Comparison of ENCODE assay signal across 25 cellular contexts in the genomic region with DNA sequence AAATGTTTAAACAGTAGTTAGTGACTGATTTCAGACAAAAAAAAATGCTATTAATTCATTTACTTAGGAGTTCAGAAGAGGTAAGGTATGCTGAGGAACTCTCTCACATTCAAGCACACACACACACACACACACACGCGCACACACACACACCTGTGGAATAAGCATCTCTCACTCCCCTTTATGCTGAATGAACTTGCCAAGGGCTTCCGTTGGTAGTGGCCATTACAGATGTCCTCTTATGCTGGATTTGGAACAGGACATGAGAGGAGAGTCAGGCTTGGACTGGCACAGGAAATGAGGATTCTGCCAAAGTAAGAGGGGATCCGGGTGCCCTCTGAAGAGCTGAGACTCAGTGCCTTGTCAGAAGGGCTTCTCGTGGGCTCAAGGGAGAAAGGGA.
"Had no signal": no experiment of that assay in that cellular context is flagged by ENCODE, and none has a peak within 500 bp of the region (broad histone marks: within the 10 kb centered on the region; RNA-seq: fewer than 3 reads in every experiment).

No MANE protein-coding gene starts in this region.

- H3K4me1 ChIP-seq: Peyer's patch, SJCRH30 had no signal

- H3K4me2 ChIP-seq: SK-N-SH had no signal

- H3K27ac ChIP-seq: Peyer's patch, RWPE1, SJCRH30, VCaP had no signal

- H3K27me3 ChIP-seq: MG63, Peyer's patch, SJCRH30 had no signal

- H3K36me3 ChIP-seq: MG63, Peyer's patch, SJCRH30 had no signal

- H3K9me3 ChIP-seq: MG63, Peyer's patch, SJCRH30, SK-N-SH had no signal

- ATAC-seq: activated CD4-positive, alpha-beta T cell treated with anti-CD3 and anti-CD28 coated beads for 36 hours; activated CD8-positive, alpha-beta T cell treated with anti-CD3 and anti-CD28 coated beads for 36 hours; activated T-cell treated with anti-CD3 and anti-CD28 coated beads, Interleukin-2, amount 50 U/mL, for 72 hours had no signal

- DNase-seq: activated CD4-positive, alpha-beta T cell treated with anti-CD3 and anti-CD28 coated beads for 36 hours; activated CD8-positive, alpha-beta memory T cell treated with anti-CD3 and anti-CD28 coated beads, Interleukin-2, amount 50 U/mL, for 4 hours; activated CD8-positive, alpha-beta T cell treated with anti-CD3 and anti-CD28 coated beads for 36 hours; activated gamma-delta T cell treated with Interleukin-2 at 50 U/mL for 16 hours; activated naive CD4-positive, alpha-beta T cell treated with anti-CD3 and anti-CD28 coated beads, Interleukin-2, amount 10 ng/mL, durations not matched to agents 7 days and 5 days; activated naive CD8-positive, alpha-beta T cell treated with anti-CD3 and anti-CD28 coated beads for 36 hours; activated T-cell treated with anti-CD3 and anti-CD28 coated beads, Interleukin-2, amount 50 U/mL, for 72 hours; caudate nucleus; MG63; MV-4-11; NCI-H1092 treated with DMSO at 0.1 percent for 48 hours; NCI-H1417 treated with DMSO at 0.1 percent for 48 hours; NCI-H1694; NCI-H2029; NCI-H2107; NCI-H2171 treated with DMSO at 0.1 percent for 48 hours; NCI-H226; NCI-H526; Peyer's patch; Right ventricle myocardium superior; SJCRH30; SK-N-SH; T-helper 1 cell had no signal

- H3K4me3 ChIP-seq: MG63, Peyer's patch, SJCRH30 had no signal

- H3K9ac ChIP-seq: SK-N-SH had no signal
